In genomic region chr19:58181902-58182576, GRCh38 we compare ENCODE assay signal across 8 cellular contexts. TPM values are rescaled to one million over a fixed set of nuclear protein-coding genes. Genes with fewer than 3 reads are reported as not detected.
DNase-seq lines count a peak whose midpoint lies in the region; ATAC-seq and TF ChIP-seq lines count a peak whose summit lies in the region.

No MANE protein-coding gene starts in this region.

- H3K36me3 Mint-ChIP-seq in nephron progenitor cell (ENCODE audit: low read depth), result peaks cover 92% of the 10 kb centered on the region

- peak; percentile 38 to 61 for DNase-seq in NCI-H2081 (lab: John Stamatoyannopoulos, UW)
- DNase-seq in NCI-H2081 treated with DMSO at 0.1 percent for 48 hours (lab: John Stamatoyannopoulos, UW), result no peak
- peak; percentile 59 for DNase-seq in NCI-H2171 treated with DMSO at 0.1 percent for 48 hours (lab: John Stamatoyannopoulos, UW)
- peak; percentile 75 for DNase-seq in activated CD8-positive, alpha-beta memory T cell treated with anti-CD3 and anti-CD28 coated beads for 24 hours
- DNase-seq in epithelial cell of esophagus (ENCODE audit: low read depth), result peak; percentile 70
- peak; percentile 30 for DNase-seq in nephron progenitor cell

- peak overlapping the region; percentile 87 for H3K4me3 ChIP-seq in epithelial cell of esophagus (ENCODE audit: low read length)

- H3K27ac ChIP-seq in temporal lobe (ENCODE audit: low read depth, low read length), result peak overlapping the region; percentile 97

- TF ChIP-seq CTCF in epithelial cell of esophagus (IDR thresholded peaks at IDR 0.05; ENCODE audit: insufficient read depth, low read depth, low read length, missing control alignments), result peak; percentile 70
- no peak for TF ChIP-seq CTCF in nephron progenitor cell (IDR thresholded peaks at IDR 0.05)

- ATAC-seq in HG03139 (IDR thresholded peaks at IDR 0.05; ENCODE audit: unreplicated experiment), result no peak

- H3K27me3 Mint-ChIP-seq in nephron progenitor cell (ENCODE audit: low read depth, poor library complexity), result peaks cover 4% of the 10 kb centered on the region

- peak overlapping the region; percentile 95 for H3K4me3 Mint-ChIP-seq in nephron progenitor cell

- H3K27ac Mint-ChIP-seq in nephron progenitor cell, result peak overlapping the region; percentile 73

- H3K9me3 Mint-ChIP-seq in nephron progenitor cell, result peaks cover 96% of the 10 kb centered on the region

- peaks cover 8% of the 10 kb centered on the region for H3K4me1 Mint-ChIP-seq in nephron progenitor cell

RNA-seq across cellular contexts. Expression of gene ZNF274, which starts 0.8 kb away (rescaled TPM):
- total RNA-seq in temporal lobe, result 18.7 TPM

RNA-seq across cellular contexts. Expression of gene ZNF329, which starts 31.4 kb away (rescaled TPM):
- total RNA-seq in temporal lobe, result 26.3 TPM

RNA-seq across cellular contexts. Expression of gene ZNF544, which starts 46.7 kb away (rescaled TPM):
- total RNA-seq in temporal lobe, result 41.6 TPM
